In the genomic region with DNA sequence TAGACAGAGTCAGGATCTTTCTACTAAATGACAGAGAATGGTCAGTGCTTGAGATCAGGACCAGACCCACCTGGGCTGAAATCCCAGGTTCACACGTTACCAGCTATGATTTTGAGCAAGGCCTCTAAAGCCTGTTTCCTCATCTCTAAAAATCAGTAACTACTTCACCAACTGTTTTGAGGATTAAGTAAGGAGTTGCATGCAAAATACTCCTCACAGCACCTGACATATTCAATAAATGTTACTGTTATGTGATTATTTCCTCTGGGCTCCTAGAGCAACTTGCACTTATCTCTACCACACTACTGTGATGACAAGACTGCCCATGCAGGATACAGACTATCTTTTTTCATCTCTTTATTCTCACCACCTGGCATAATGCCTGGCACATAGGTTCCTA, we compare ENCODE assay signal across 11 cellular contexts. TPM values are rescaled to one million over a fixed set of nuclear protein-coding genes. Genes with fewer than 3 reads are reported as not detected.
DNase-seq lines count a peak whose midpoint lies in the region; ATAC-seq, FAIRE-seq and TF ChIP-seq lines count a peak whose summit lies in the region.
"Had no signal": no experiment of that assay in that cellular context is flagged by ENCODE, and none has a peak within 500 bp of the region (broad histone marks: within the 10 kb centered on the region; RNA-seq: fewer than 3 reads in every experiment).

No MANE protein-coding gene starts in this region.

- peak overlapping the region; percentile 37 for H3K4me3 Mint-ChIP-seq in stimulated activated naive CD8-positive, alpha-beta T cell treated with anti-CD3 and anti-CD28 coated beads, Interleukin-15, Interleukin-2, amounts not matched to agents 100 ng/mL and 50 ng/mL, for 24 hours
- H3K4me3 Mint-ChIP-seq in activated CD4-positive, alpha-beta memory T cell treated with anti-CD3 and anti-CD28 coated beads for 36 hours, result peak overlapping the region; percentile 35
- H3K4me3 Mint-ChIP-seq: memory B cell had no signal

- H3K27ac ChIP-seq in hepatocyte, result no peak overlapping the region
- H3K27ac ChIP-seq in small intestine (ENCODE audit: low read depth in 1 of 2, low read length in 1 of 2), result no peak overlapping the region

- WGBS in hepatocyte (ENCODE audit: low lambda C conversion rate, missing lambda C conversion rate), result 86% methylated on average over 1 of the region's 1 CpG
- WGBS in small intestine, 3 donors, result 83 to 100% (median 93%) methylated on average over 1 of the region's 1 CpG

- no peaks in the 10 kb centered on the region for H3K27me3 ChIP-seq in hepatocyte
- no peaks in the 10 kb centered on the region for H3K27me3 ChIP-seq in small intestine (ENCODE audit: control insufficient read depth in 2 of 2, insufficient read depth in 2 of 2, low read length in 2 of 2)

- peaks cover 60% of the 10 kb centered on the region for H3K79me2 ChIP-seq in hepatocyte

- no peaks in the 10 kb centered on the region for H3K36me3 ChIP-seq in hepatocyte (replicated peaks; ENCODE audit: insufficient read depth, low read depth)
- H3K36me3 ChIP-seq in small intestine (ENCODE audit: control insufficient read depth in 2 of 2, insufficient read depth in 2 of 2, low read length in 2 of 2), result no peaks in the 10 kb centered on the region

- no peaks in the 10 kb centered on the region for H3K9me3 Mint-ChIP-seq in stimulated activated naive CD8-positive, alpha-beta T cell treated with anti-CD3 and anti-CD28 coated beads, Interleukin-15, Interleukin-2, amounts not matched to agents 100 ng/mL and 50 ng/mL, for 24 hours
- no peaks in the 10 kb centered on the region for H3K9me3 Mint-ChIP-seq in activated CD4-positive, alpha-beta memory T cell treated with anti-CD3 and anti-CD28 coated beads for 36 hours
- H3K9me3 Mint-ChIP-seq: memory B cell had no signal

- peaks cover 47% of the 10 kb centered on the region for H3K4me1 Mint-ChIP-seq in stimulated activated naive CD8-positive, alpha-beta T cell treated with anti-CD3 and anti-CD28 coated beads, Interleukin-15, Interleukin-2, amounts not matched to agents 100 ng/mL and 50 ng/mL, for 24 hours (ENCODE audit: low read depth)
- peaks cover 49% of the 10 kb centered on the region for H3K4me1 Mint-ChIP-seq in activated CD4-positive, alpha-beta memory T cell treated with anti-CD3 and anti-CD28 coated beads for 36 hours (ENCODE audit: low read depth)

- H3K4me3 ChIP-seq in hepatocyte (no peak overlapping the region), small intestine (ENCODE audit: low read depth in 1 of 2, low read length in 2 of 2) (no peak overlapping the region)

- no peak overlapping the region for H3K27ac Mint-ChIP-seq in stimulated activated naive CD8-positive, alpha-beta T cell treated with anti-CD3 and anti-CD28 coated beads, Interleukin-15, Interleukin-2, amounts not matched to agents 100 ng/mL and 50 ng/mL, for 24 hours
- H3K27ac Mint-ChIP-seq in activated CD4-positive, alpha-beta memory T cell treated with anti-CD3 and anti-CD28 coated beads for 36 hours, result no peak overlapping the region
- H3K27ac Mint-ChIP-seq: memory B cell had no signal

- H3K9me3 ChIP-seq in hepatocyte (ENCODE audit: low read depth) (no peaks in the 10 kb centered on the region), small intestine (ENCODE audit: control insufficient read depth, low read depth) (no peaks in the 10 kb centered on the region)

- H3K36me3 Mint-ChIP-seq in stimulated activated naive CD8-positive, alpha-beta T cell treated with anti-CD3 and anti-CD28 coated beads, Interleukin-15, Interleukin-2, amounts not matched to agents 100 ng/mL and 50 ng/mL, for 24 hours (ENCODE audit: low read depth), result no peaks in the 10 kb centered on the region
- H3K36me3 Mint-ChIP-seq in activated CD4-positive, alpha-beta memory T cell treated with anti-CD3 and anti-CD28 coated beads for 36 hours, result no peaks in the 10 kb centered on the region
- H3K36me3 Mint-ChIP-seq: memory B cell had no signal

- no peaks in the 10 kb centered on the region for H3K9me2 ChIP-seq in hepatocyte (replicated peaks; ENCODE audit: insufficient read depth)

- intact Hi-C loops in activated CD4-positive, alpha-beta memory T cell treated with anti-CD3 and anti-CD28 coated beads for 36 hours (cut with micrococcal nuclease), result loop anchor here (5.0 kb wide), 2 partner anchors 158 to 367 kb away; no protein-coding TSS in a partner anchor

- no peak for ATAC-seq in stimulated activated naive CD8-positive, alpha-beta T cell treated with anti-CD3 and anti-CD28 coated beads, Interleukin-15, Interleukin-2, amounts not matched to agents 100 U/mL and 50 U/mL, for 24 hours
- no peak for ATAC-seq in GM21786 (IDR thresholded peaks at IDR 0.05; ENCODE audit: unreplicated experiment)
- ATAC-seq in HG02759 (IDR thresholded peaks at IDR 0.05; ENCODE audit: unreplicated experiment), result no peak

- H3K4me1 ChIP-seq in hepatocyte (ENCODE audit: insufficient read depth) (no peaks in the 10 kb centered on the region), small intestine (ENCODE audit: control insufficient read depth in 2 of 2, insufficient read depth in 1 of 2, low read depth in 1 of 2, low read length in 1 of 2) (no peaks in the 10 kb centered on the region)

- no peak for FAIRE-seq in small intestine (lab: Jason Lieb, UNC)

- TF ChIP-seq CTCF in hepatocyte (IDR thresholded peaks at IDR 0.05; ENCODE audit: poor library complexity), result no peak

- H2AFZ ChIP-seq in hepatocyte, result no peak overlapping the region

- CTCF ChIA-PET in activated CD4-positive, alpha-beta memory T cell treated with anti-CD3 and anti-CD28 coated beads for 36 hours (lab: Charles Lee), result interaction anchor here (1.0 to 7.4 kb wide), 3 partner anchors 101 to 190 kb away, joined by 4 to 44 read pairs (median 5); no protein-coding TSS in a partner anchor

- DNase-seq in stimulated activated naive CD8-positive, alpha-beta T cell treated with anti-CD3 and anti-CD28 coated beads, Interleukin-15, Interleukin-2, amounts not matched to agents 100 U/mL and 50 U/mL, for 24 hours, result no peak
- DNase-seq in activated CD4-positive, alpha-beta memory T cell treated with anti-CD3 and anti-CD28 coated beads for 36 hours, result no peak
- DNase-seq in hepatocyte (ENCODE audit: low spot score), result no peak
- DNase-seq in hepatic stellate cell (ENCODE audit: low spot score), result no peak
- no peak for DNase-seq in small intestine
- DNase-seq: foreskin melanocyte, NCI-H1048 had no signal

- peak overlapping the region; percentile 78 for H3K4me2 ChIP-seq in hepatocyte

- H3K27me3 Mint-ChIP-seq in stimulated activated naive CD8-positive, alpha-beta T cell treated with anti-CD3 and anti-CD28 coated beads, Interleukin-15, Interleukin-2, amounts not matched to agents 100 ng/mL and 50 ng/mL, for 24 hours, result no peaks in the 10 kb centered on the region
- no peaks in the 10 kb centered on the region for H3K27me3 Mint-ChIP-seq in activated CD4-positive, alpha-beta memory T cell treated with anti-CD3 and anti-CD28 coated beads for 36 hours
- H3K27me3 Mint-ChIP-seq: memory B cell had no signal

- H4K20me1 ChIP-seq in hepatocyte (ENCODE audit: insufficient read depth, poor library complexity, severe bottlenecking), result no peaks in the 10 kb centered on the region

- POLR2A ChIA-PET in activated CD4-positive, alpha-beta memory T cell treated with anti-CD3 and anti-CD28 coated beads for 36 hours (lab: Charles Lee), result no interaction called here

RNA-seq across cellular contexts. Expression of a gene that starts 1.9 kb away (rescaled TPM):
- 10 to 100 TPM; 13.9 to 16.8 TPM for total RNA-seq in activated CD4-positive, alpha-beta memory T cell treated with anti-CD3 and anti-CD28 coated beads for 36 hours
- 9.4 and 9.8 TPM in 2 replicates for total RNA-seq in hepatocyte
- polyA plus RNA-seq in hepatocyte (2.1 and 2.4 TPM in 2 replicates), small intestine (1 to 10 TPM in 2 of 3 donors, under 1 TPM in 1; 0.22 to 1.9 (median 1.1) TPM)
